ENCODE assay signal across 13 cellular contexts in genomic region chr3:57977755-57978715, GRCh38. TPM values are rescaled to one million over a fixed set of nuclear protein-coding genes. Genes with fewer than 3 reads are reported as not detected.
A peak's percentile ranks its signal among the peaks of the same experiment; 100 is the strongest.
DNase-seq lines count a peak whose midpoint lies in the region; ATAC-seq and TF ChIP-seq lines count a peak whose summit lies in the region.
"Had no signal": no experiment of that assay in that cellular context is flagged by ENCODE, and none has a peak within 500 bp of the region (broad histone marks: within the 10 kb centered on the region; RNA-seq: fewer than 3 reads in every experiment).

No MANE protein-coding gene starts in this region.

- H3K27me3 Mint-ChIP-seq in HFFc6 (ENCODE audit: insufficient read depth) = no peaks in the 10 kb centered on the region; the same call in 1 of the 2 replicates

- H3K36me3 Mint-ChIP-seq in HFFc6 (ENCODE audit: low read depth) = no peaks in the 10 kb centered on the region

- H3K4me1 ChIP-seq in ACC112 (ENCODE audit: control insufficient read depth, insufficient read depth, low read length, unreplicated experiment) (peaks cover 42% of the 10 kb centered on the region), SJSA1 (replicated peaks) (peaks cover 63% of the 10 kb centered on the region), left lung (peaks cover 0 to 43% of the 10 kb centered on the region in 2 donors)
- H3K4me1 ChIP-seq: right lobe of liver had no signal

- DNase-seq in HFFc6 (no peak), SJSA1 (ENCODE audit: low read depth in 1 of 2, low spot score in 2 of 2) (no peak), left lung (no peak), posterior vena cava (ENCODE audit: low spot score) (no peak)
- DNase-seq in effector CD4-positive, alpha-beta T cell = no peak
- DNase-seq: GF-D8, hypothalamus, NCI-H1105, right lobe of liver had no signal

- H3K9me3 Mint-ChIP-seq in HFFc6 = no peaks in the 10 kb centered on the region

- TF ChIP-seq CTCF in HFFc6 (IDR thresholded peaks at IDR 0.05) (no peak; the same call in 1 of the 2 replicates), left lung (IDR thresholded peaks at IDR 0.05) (no peak)

- H2AFZ ChIP-seq in ACC112 (ENCODE audit: low read length, unreplicated experiment) = peak overlapping the region; percentile 35

- H3K36me3 ChIP-seq in ACC112 (ENCODE audit: insufficient read depth, low read length) (no peaks in the 10 kb centered on the region), SJSA1 (no peaks in the 10 kb centered on the region), left lung (no peaks in the 10 kb centered on the region)
- H3K36me3 ChIP-seq: BLaER1, right lobe of liver had no signal

- intact Hi-C loops in left lung (cut with DNase I) = no loop called here
- intact Hi-C loops in posterior vena cava (cut with DNase I) = no loop called here

- H3K4me1 Mint-ChIP-seq in HFFc6 (ENCODE audit: low read depth) = peaks cover 68% of the 10 kb centered on the region

- H3K79me2 ChIP-seq in ACC112 (ENCODE audit: control insufficient read depth, insufficient read depth, low read length, unreplicated experiment) = no peaks in the 10 kb centered on the region

- H3K27me3 ChIP-seq in ACC112 (ENCODE audit: insufficient read depth, low read length) (no peaks in the 10 kb centered on the region), SJSA1 (replicated peaks) (no peaks in the 10 kb centered on the region), left lung (no peaks in the 10 kb centered on the region)
- H3K27me3 ChIP-seq: BLaER1, right lobe of liver had no signal

- H3K27ac Mint-ChIP-seq in HFFc6 = peak overlapping the region; percentile 75

- H3K4me3 ChIP-seq in ACC112 (ENCODE audit: low read depth, low read length) = no peak overlapping the region
- no peak overlapping the region for H3K4me3 ChIP-seq in SJSA1
- no peak overlapping the region for H3K4me3 ChIP-seq in left lung
- H3K4me3 ChIP-seq: BLaER1, right lobe of liver had no signal

- ATAC-seq in left lung (peak; percentile 55), HG03521 (IDR thresholded peaks at IDR 0.05; ENCODE audit: unreplicated experiment) (no peak), HG02588 (IDR thresholded peaks at IDR 0.05; ENCODE audit: unreplicated experiment) (no peak)

- H3K9me3 ChIP-seq in SJSA1 (replicated peaks) (no peaks in the 10 kb centered on the region), left lung (no peaks in the 10 kb centered on the region)
- H3K9me3 ChIP-seq: BLaER1, right lobe of liver had no signal

- H3K4me3 Mint-ChIP-seq in HFFc6 = peak overlapping the region; percentile 51; the same call in 1 of the 2 replicates

- 0 out of 2 replicates have a peak overlapping the region, but pooled peaks have one; percentile 10 for H3K27ac ChIP-seq in ACC112 (ENCODE audit: low read depth, low read length)
- peak overlapping the region; percentile 61 for H3K27ac ChIP-seq in SJSA1
- H3K27ac ChIP-seq in left lung = no peak overlapping the region
- H3K27ac ChIP-seq: BLaER1, right lobe of liver had no signal

RNA-seq across cellular contexts. Expression of gene FLNB, which starts 30.2 kb away (rescaled TPM):
- total RNA-seq in HFFc6 (2021; fragmentation: NEBNext Ultra II Directional; extraction: Animal tissue kit (Norgen Biotek cat#: 25700)) = 100 to 1,000 TPM in 3 of 6 experiments, 10 to 100 TPM in 3; 93.8 to 117 (median 98.7) TPM
- total RNA-seq in SJSA1 (2014; rRNA removed; shearing (Covaris generic)) = 130 and 207 TPM in 2 replicates
- total RNA-seq in left lung (100 to 1,000 TPM in 1 of 2 donors, 10 to 100 TPM in 1; 80.1 to 126 TPM), posterior vena cava (100 to 1,000 TPM; 130 to 133 TPM)

Comparison
In these comparisons a context has a peak if more than half of its experiments do, and no peak if none do; other contexts are left out.
1. H3K27ac ChIP-seq: peak in ACC112 (single experiment) and SJSA1 (single experiment); none in left lung (0 of 2).